In the genomic region with DNA sequence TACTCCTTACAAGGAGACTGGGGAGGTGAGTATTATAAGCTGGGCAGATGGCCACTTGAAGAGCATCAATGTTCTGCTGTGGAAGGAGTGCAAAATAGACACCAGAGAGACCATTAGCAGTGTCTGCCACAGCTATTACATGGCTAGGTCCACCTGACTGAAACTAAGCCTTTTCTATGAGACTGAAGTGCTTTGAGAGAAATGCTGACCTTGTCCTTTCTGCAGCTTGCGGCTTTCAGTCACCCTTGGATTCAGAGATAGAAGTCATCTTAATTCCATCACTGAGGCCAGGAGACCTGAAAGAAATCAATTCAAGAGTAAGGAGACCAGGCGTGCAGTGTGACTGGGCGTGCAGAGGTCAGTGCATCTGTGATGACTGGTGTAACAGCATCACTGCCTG, we compare ENCODE assay signal across 1 cellular context.
A peak's percentile ranks its signal among the peaks of the same experiment; 100 is the strongest.
TF ChIP-seq lines count a peak whose summit lies in the region.

No MANE protein-coding gene starts in this region.

TF ChIP-seq in HepG2, 621 proteins besides CTCF, POLR2A, EP300 and RAD21:
- TF ChIP-seq MAFK (conservative IDR thresholded peaks at IDR 0.05 in 1 of 2, IDR thresholded peaks at IDR 0.05 in 1 of 2; ENCODE audit: low read length in 2 of 2) = peak; percentile 64 to 74
- TF ChIP-seq, protein P1, sequence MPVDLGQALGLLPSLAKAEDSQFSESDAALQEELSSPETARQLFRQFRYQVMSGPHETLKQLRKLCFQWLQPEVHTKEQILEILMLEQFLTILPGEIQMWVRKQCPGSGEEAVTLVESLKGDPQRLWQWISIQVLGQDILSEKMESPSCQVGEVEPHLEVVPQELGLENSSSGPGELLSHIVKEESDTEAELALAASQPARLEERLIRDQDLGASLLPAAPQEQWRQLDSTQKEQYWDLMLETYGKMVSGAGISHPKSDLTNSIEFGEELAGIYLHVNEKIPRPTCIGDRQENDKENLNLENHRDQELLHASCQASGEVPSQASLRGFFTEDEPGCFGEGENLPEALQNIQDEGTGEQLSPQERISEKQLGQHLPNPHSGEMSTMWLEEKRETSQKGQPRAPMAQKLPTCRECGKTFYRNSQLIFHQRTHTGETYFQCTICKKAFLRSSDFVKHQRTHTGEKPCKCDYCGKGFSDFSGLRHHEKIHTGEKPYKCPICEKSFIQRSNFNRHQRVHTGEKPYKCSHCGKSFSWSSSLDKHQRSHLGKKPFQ (CRISPR knock-in tag; IDR thresholded peaks at IDR 0.05; ENCODE audit: insufficient replicate concordance) = no peak
- TF ChIP-seq MAFF (IDR thresholded peaks at IDR 0.05; ENCODE audit: low read depth, low read length) = peak; percentile 50; the same call in 1 of the 2 replicates
